In the genomic region with DNA sequence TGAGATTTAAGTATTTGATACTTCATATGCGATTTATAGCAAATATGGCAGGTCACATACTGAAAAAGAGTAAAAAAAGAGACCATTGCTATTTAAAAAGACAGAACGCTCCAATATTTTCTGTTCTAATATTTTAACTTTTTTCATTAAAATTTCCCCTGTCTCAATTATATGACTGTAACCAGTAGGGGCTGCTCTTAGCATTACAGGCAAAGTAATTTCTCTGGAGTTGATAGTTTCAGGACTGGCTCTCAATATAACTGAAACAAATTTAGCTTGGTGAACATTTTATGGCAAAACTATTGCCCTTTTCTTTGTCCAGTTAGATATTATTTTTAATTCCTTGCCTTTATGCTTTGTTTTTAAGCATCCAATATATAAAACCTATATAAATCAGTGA, we compare ENCODE assay signal across 1 cellular context.
TF ChIP-seq lines count a peak whose summit lies in the region.

No MANE protein-coding gene starts in this region.

TF ChIP-seq in IMR-90, 13 proteins besides CTCF, POLR2A, EP300 and RAD21 (continued from another document):
- no peak for TF ChIP-seq ELK1 (IDR thresholded peaks at IDR 0.05; ENCODE audit: borderline replicate concordance, low read depth, low read length)
- no peak for TF ChIP-seq RFX5 (IDR thresholded peaks at IDR 0.05; ENCODE audit: low read depth, low read length)
- TF ChIP-seq SMC3 (IDR thresholded peaks at IDR 0.05; ENCODE audit: low read depth, low read length): no peak
- TF ChIP-seq MAZ (IDR thresholded peaks at IDR 0.05; ENCODE audit: borderline replicate concordance, low read depth, low read length): no peak
